Comparison of ENCODE assay signal across 9 cellular contexts in genomic region chr9:23162789-23163188, GRCh38.
"Had no signal": no experiment of that assay in that cellular context is flagged by ENCODE, and none has a peak within 500 bp of the region (broad histone marks: within the 10 kb centered on the region; RNA-seq: fewer than 3 reads in every experiment).

No MANE protein-coding gene starts in this region.

- ATAC-seq: HCT116, HepG2 had no signal

- H3K36me3 Mint-ChIP-seq: IgD-negative memory B cell had no signal

- H3K27me3 Mint-ChIP-seq: IgD-negative memory B cell had no signal

- DNase-seq: GM23248, GOT3, H7, HFFc6 had no signal

- H3K9me3 ChIP-seq: HAP-1 had no signal

- H3K36me3 ChIP-seq: HAP-1 had no signal

- H3K4me1 Mint-ChIP-seq: IgD-negative memory B cell had no signal

- H3K27ac Mint-ChIP-seq: HFFc6 had no signal

- H3K4me1 ChIP-seq: HAP-1 had no signal

- H3K27ac ChIP-seq: GM23248, HL-60 had no signal

- H3K4me3 ChIP-seq: GM23248, HAP-1 had no signal

- H3K4me3 Mint-ChIP-seq: HFFc6, IgD-negative memory B cell had no signal
